8 cellular contexts compared by ENCODE assay signal in genomic region chr1:42913426-42914091, GRCh38. TPM values are rescaled to one million over a fixed set of nuclear protein-coding genes. Genes with fewer than 3 reads are reported as not detected.
DNase-seq lines count a peak whose midpoint lies in the region; ATAC-seq and TF ChIP-seq lines count a peak whose summit lies in the region.

No MANE protein-coding gene starts in this region.

- TF ChIP-seq CTCF in mammary epithelial cell (conservative IDR thresholded peaks at IDR 0.05 in 1 of 2, IDR thresholded peaks at IDR 0.05 in 1 of 2; ENCODE audit: extremely low read depth in 1 of 2, insufficient read depth in 1 of 2, low read depth in 1 of 2, low read length in 2 of 2): peak; percentile 76 to 79

- in situ Hi-C loops in mammary epithelial cell (cut with MboI; ENCODE audit: low sequenced_read_pairs in 2 of 2): no loop called here

- no peaks in the 10 kb centered on the region for H3K9me3 ChIP-seq in mammary epithelial cell (replicated peaks; ENCODE audit: insufficient read depth, low read length)

- no peaks in the 10 kb centered on the region for H3K9me3 Mint-ChIP-seq in activated CD8-positive, alpha-beta memory T cell treated with anti-CD3 and anti-CD28 coated beads, Interleukin-2, amount 10 ng/mL, durations not matched to agents 7 days and 5 days (ENCODE audit: low read depth)

- H3K36me3 Mint-ChIP-seq in activated CD8-positive, alpha-beta memory T cell treated with anti-CD3 and anti-CD28 coated beads, Interleukin-2, amount 10 ng/mL, durations not matched to agents 7 days and 5 days: peaks cover 9% of the 10 kb centered on the region

- intact Hi-C loops in mammary epithelial cell (cut with micrococcal nuclease): loop anchor here (1.0 to 10.0 kb wide), 4 partner anchors 135 to 451 kb away; partner anchors contain the start of gene ELOVL1
- intact Hi-C loops in posterior vena cava (cut with DNase I): loop anchor here (5.0 kb wide), 1 partner anchor 159 kb away; no protein-coding TSS in a partner anchor

- no peak overlapping the region for H3K27ac ChIP-seq in mammary epithelial cell (ENCODE audit: insufficient read depth, low read depth, low read length)

- H3K4me1 Mint-ChIP-seq in activated CD8-positive, alpha-beta memory T cell treated with anti-CD3 and anti-CD28 coated beads, Interleukin-2, amount 10 ng/mL, durations not matched to agents 7 days and 5 days: peaks cover 10% of the 10 kb centered on the region

- H3K4me3 Mint-ChIP-seq in activated CD8-positive, alpha-beta memory T cell treated with anti-CD3 and anti-CD28 coated beads, Interleukin-2, amount 10 ng/mL, durations not matched to agents 7 days and 5 days: no peak overlapping the region

- no peak overlapping the region for H2AFZ ChIP-seq in mammary epithelial cell (ENCODE audit: low read depth, low read length)

- no TSS peak for BruUV-seq in mammary epithelial cell (replicated peaks; lab: Mats Ljungman, UMichigan)

- no peaks in the 10 kb centered on the region for H3K4me1 ChIP-seq in mammary epithelial cell (ENCODE audit: insufficient read depth, low read length)

- ATAC-seq in activated CD8-positive, alpha-beta memory T cell treated with anti-CD3 and anti-CD28 coated beads, Interleukin-2, amount 10 ng/mL, durations not matched to agents 7 days and 5 days: peak; percentile 75

- dilution Hi-C loops in mammary epithelial cell (cut with HindIII; ENCODE audit: low sequenced_read_pairs): loop anchor here (10.0 kb wide), 1 partner anchor 161 kb away; no protein-coding TSS in a partner anchor

- WGBS in mammary epithelial cell (ENCODE audit: low coverage, missing lambda C conversion rate): 45% methylated on average over 5 of the region's 5 CpGs

- no peak overlapping the region for H3K4me3 ChIP-seq in mammary epithelial cell (replicated peaks in 1 of 3; ENCODE audit: insufficient read depth in 1 of 3, low read depth in 2 of 3, low read length in 3 of 3)

- no peaks in the 10 kb centered on the region for H3K79me2 ChIP-seq in mammary epithelial cell (ENCODE audit: insufficient read depth, low read length)

- H4K20me1 ChIP-seq in mammary epithelial cell (ENCODE audit: insufficient read depth, low read length): no peaks in the 10 kb centered on the region

- CTCF ChIA-PET in activated CD8-positive, alpha-beta memory T cell treated with anti-CD3 and anti-CD28 coated beads, Interleukin-2, amount 10 ng/mL, durations not matched to agents 7 days and 5 days (lab: Charles Lee): interaction anchor here (0.6 to 9.8 kb wide), 30 partner anchors 9 to 501 kb away, joined by 3 to 275 read pairs (median 4); partner anchors contain the start of genes ELOVL1 and ZNF691
- CTCF ChIA-PET in mammary epithelial cell (lab: Charles Lee; ENCODE audit: low non-redundant PET): interaction anchor here (0.6 to 1.8 kb wide), 3 partner anchors 136 to 797 kb away, joined by 6 to 29 read pairs (median 9); no protein-coding TSS in a partner anchor

- peak; percentile 76 for DNase-seq in activated CD8-positive, alpha-beta memory T cell treated with anti-CD3 and anti-CD28 coated beads, Interleukin-2, amount 10 ng/mL, durations not matched to agents 7 days and 5 days
- DNase-seq in activated CD8-positive, alpha-beta memory T cell treated with anti-CD3 and anti-CD28 coated beads, Interleukin-2, amount 50 U/mL, for 48 hours: no peak
- DNase-seq in MV-4-11 (lab: John Stamatoyannopoulos, UW) (peak; percentile 74), SK-N-DZ (ENCODE audit: low spot score) (peak; percentile 69), mammary epithelial cell (peak; percentile 63), islet precursor cell (peak; percentile 82), posterior vena cava (ENCODE audit: low spot score) (no peak)
- DNase-seq in stimulated activated CD8-positive, alpha-beta memory T cell treated with anti-CD3 and anti-CD28 coated beads, Interleukin-12 subunit alpha, Interleukin-12 subunit beta, amount 100 ng/mL, for 1 hour (ENCODE audit: low read depth): peak; percentile 27

- no peak overlapping the region for H3K4me2 ChIP-seq in mammary epithelial cell (ENCODE audit: insufficient read depth, low read depth, low read length)

- no peaks in the 10 kb centered on the region for H3K27me3 ChIP-seq in mammary epithelial cell (ENCODE audit: insufficient read depth, low read length)

- H3K36me3 ChIP-seq in mammary epithelial cell (ENCODE audit: insufficient read depth, low read length): no peaks in the 10 kb centered on the region

- no peak overlapping the region for H3K27ac Mint-ChIP-seq in activated CD8-positive, alpha-beta memory T cell treated with anti-CD3 and anti-CD28 coated beads, Interleukin-2, amount 10 ng/mL, durations not matched to agents 7 days and 5 days

- peaks cover 2% of the 10 kb centered on the region for H3K27me3 Mint-ChIP-seq in activated CD8-positive, alpha-beta memory T cell treated with anti-CD3 and anti-CD28 coated beads, Interleukin-2, amount 10 ng/mL, durations not matched to agents 7 days and 5 days

- no peak overlapping the region for H3K9ac ChIP-seq in mammary epithelial cell (ENCODE audit: insufficient read depth, low read length)

RNA-seq across cellular contexts. Expression of gene SLC2A1, which starts 45.1 kb away (rescaled TPM):
- total RNA-seq in activated CD8-positive, alpha-beta memory T cell treated with anti-CD3 and anti-CD28 coated beads, Interleukin-2, amount 10 ng/mL, durations not matched to agents 7 days and 5 days: 100 to 1,000 TPM; 113 to 140 TPM
- polyA plus RNA-seq in SK-N-DZ (2014; cell fraction: cytosol; rRNA removed): 33.7 and 85.1 TPM in 2 replicates
- polyA plus RNA-seq in SK-N-DZ (2014; cell fraction: nucleus; rRNA removed): 30.9 and 37.5 TPM in 2 replicates
- 100 to 1,000 TPM; 471 to 738 TPM for total RNA-seq in mammary epithelial cell
- polyA plus RNA-seq in mammary epithelial cell: 404 TPM
- polyA minus RNA-seq in mammary epithelial cell: 456 TPM
- total RNA-seq in posterior vena cava: 10 to 100 TPM; 13.0 to 17.7 TPM

Comparison
In these comparisons a context has a peak if more than half of its experiments do, and no peak if none do; other contexts are left out.
1. DNase-seq: peak in activated CD8-positive, alpha-beta memory T cell treated with anti-CD3 and anti-CD28 coated beads, Interleukin-2, amount 10 ng/mL, durations not matched to agents 7 days and 5 days (single experiment), MV-4-11 (single experiment), SK-N-DZ (single experiment), mammary epithelial cell (single experiment), islet precursor cell (single experiment) and stimulated activated CD8-positive, alpha-beta memory T cell treated with anti-CD3 and anti-CD28 coated beads, Interleukin-12 subunit alpha, Interleukin-12 subunit beta, amount 100 ng/mL, for 1 hour (single experiment); none in activated CD8-positive, alpha-beta memory T cell treated with anti-CD3 and anti-CD28 coated beads, Interleukin-2, amount 50 U/mL, for 48 hours (single experiment) and posterior vena cava (single experiment).
2. RNA of gene SLC2A1, which starts 45.1 kb away (total RNA-seq): 471 to 738 TPM in mammary epithelial cell and 113 to 140 TPM in activated CD8-positive, alpha-beta memory T cell treated with anti-CD3 and anti-CD28 coated beads, Interleukin-2, amount 10 ng/mL, durations not matched to agents 7 days and 5 days; 13.0 to 17.7 TPM in posterior vena cava; every median in the first group is over 4 times any median in the second.